Comparison of ENCODE assay signal across 18 cellular contexts in genomic region chr19:53112286-53112685, GRCh38. TPM values are rescaled to one million over a fixed set of nuclear protein-coding genes. Genes with fewer than 3 reads are reported as not detected.
DNase-seq lines count a peak whose midpoint lies in the region; ATAC-seq and TF ChIP-seq lines count a peak whose summit lies in the region.
"Had no signal": no experiment of that assay in that cellular context is flagged by ENCODE, and none has a peak within 500 bp of the region (broad histone marks: within the 10 kb centered on the region; RNA-seq: fewer than 3 reads in every experiment).

No MANE protein-coding gene starts in this region.

- H3K4me1 ChIP-seq in PC-3 (ENCODE audit: insufficient read depth, low read length) = no peaks in the 10 kb centered on the region
- no peaks in the 10 kb centered on the region for H3K4me1 ChIP-seq in trophoblast cell (ENCODE audit: control insufficient read depth in 1 of 2, insufficient read depth in 2 of 2, low read length in 2 of 2)
- H3K4me1 ChIP-seq: A549, Peyer's patch had no signal

- no peak overlapping the region for H2BK5ac ChIP-seq in trophoblast cell (ENCODE audit: low read depth, low read length, poor library complexity)

- peaks cover 34% of the 10 kb centered on the region for H3K9me3 ChIP-seq in PC-3 (ENCODE audit: low read length)
- no peaks in the 10 kb centered on the region for H3K9me3 ChIP-seq in trophoblast cell (ENCODE audit: insufficient read depth, low read depth, low read length)

- intact Hi-C loops in PC-3 (cut with micrococcal nuclease) = no loop called here

- TF ChIP-seq CTCF in PC-3 (conservative IDR thresholded peaks at IDR 0.05; ENCODE audit: low read depth, low read length) = no peak

- no peaks in the 10 kb centered on the region for H3K27me3 ChIP-seq in PC-3 (ENCODE audit: low read length)
- H3K27me3 ChIP-seq in trophoblast cell (ENCODE audit: insufficient read depth, low read length) = no peaks in the 10 kb centered on the region
- H3K27me3 ChIP-seq: Peyer's patch had no signal

- H3K23ac ChIP-seq in trophoblast cell (ENCODE audit: low read length) = peak overlapping the region; percentile 44

- no peak overlapping the region for H4K91ac ChIP-seq in trophoblast cell (ENCODE audit: low read depth, low read length)

- no peak overlapping the region for H4K8ac ChIP-seq in trophoblast cell (ENCODE audit: low read depth, low read length)

- H2BK12ac ChIP-seq in trophoblast cell (ENCODE audit: low read length) = no peak overlapping the region

- peaks cover 53 to 67% of the 10 kb centered on the region in 2 donors for H3K9me3 Mint-ChIP-seq in stimulated activated naive CD8-positive, alpha-beta T cell treated with anti-CD3 and anti-CD28 coated beads, Interleukin-15, amount 100 ng/mL, for 72 hours

- H3K27ac ChIP-seq in PC-3 (ENCODE audit: low read length) (no peak overlapping the region), trophoblast cell (ENCODE audit: low read depth, low read length) (no peak overlapping the region)
- H3K27ac ChIP-seq: A549, Peyer's patch had no signal

- H3K9ac ChIP-seq in PC-3 (ENCODE audit: low read length) (no peak overlapping the region), trophoblast cell (ENCODE audit: low read length) (no peak overlapping the region)

- H3K4me3 Mint-ChIP-seq in stimulated activated naive CD8-positive, alpha-beta T cell treated with anti-CD3 and anti-CD28 coated beads, Interleukin-15, amount 100 ng/mL, for 72 hours = no peak overlapping the region
- H3K4me3 Mint-ChIP-seq: CD4-positive, CD25-positive, alpha-beta regulatory T cell had no signal

- no peaks in the 10 kb centered on the region for H3F3A ChIP-seq in PC-3 (ENCODE audit: low read length, unreplicated experiment)

- no peaks in the 10 kb centered on the region for H3K27me3 Mint-ChIP-seq in stimulated activated naive CD8-positive, alpha-beta T cell treated with anti-CD3 and anti-CD28 coated beads, Interleukin-15, amount 100 ng/mL, for 72 hours
- H3K27me3 Mint-ChIP-seq: CD4-positive, CD25-positive, alpha-beta regulatory T cell had no signal

- H3K36me3 ChIP-seq in PC-3 (ENCODE audit: low read depth, low read length) = peaks cover 20% of the 10 kb centered on the region
- peaks cover 16 to 30% of the 10 kb centered on the region in 2 experiments for H3K36me3 ChIP-seq in trophoblast cell (ENCODE audit: control insufficient read depth in 1 of 2, insufficient read depth in 2 of 2, low read length in 2 of 2)

- H3K4me2 ChIP-seq in PC-3 (ENCODE audit: low read length) (no peak overlapping the region), trophoblast cell (ENCODE audit: low read length) (no peak overlapping the region)
- H3K4me2 ChIP-seq: A549 had no signal

- DNase-seq in COLO829 (ENCODE audit: low spot score) (peak; percentile 11), PC-3 (peak; percentile 31), dermis blood vessel endothelial cell (peak; percentile 14), trophoblast cell (no peak), MV-4-11 (lab: John Stamatoyannopoulos, UW) (no peak), NCI-H2029 treated with DMSO at 0.1 percent for 48 hours (lab: John Stamatoyannopoulos, UW) (no peak), medulla oblongata (ENCODE audit: extremely low spot score) (no peak)
- no peak for DNase-seq in stimulated activated naive CD8-positive, alpha-beta T cell treated with anti-CD3 and anti-CD28 coated beads, Interleukin-15, amount 100 ng/mL, for 72 hours
- DNase-seq: CD4-positive, CD25-positive, alpha-beta regulatory T cell; DMS79; GDM1; GOT3; NCI-H1417; NCI-H1930; NCI-H510A; Peyer's patch; SHP77 treated with DMSO at 0.1 percent for 48 hours had no signal

- no peaks in the 10 kb centered on the region for H4K20me1 ChIP-seq in PC-3 (ENCODE audit: low read length)

- POLR2A ChIA-PET in PC-3 (lab: Charles Lee; ENCODE audit: unreplicated experiment) = no interaction called here

- no peak overlapping the region for H3K4ac ChIP-seq in trophoblast cell (ENCODE audit: low read depth, low read length)

- no peaks in the 10 kb centered on the region for H3K9me2 ChIP-seq in PC-3 (replicated peaks; ENCODE audit: low read length)

- no peaks in the 10 kb centered on the region for H3K4me1 Mint-ChIP-seq in stimulated activated naive CD8-positive, alpha-beta T cell treated with anti-CD3 and anti-CD28 coated beads, Interleukin-15, amount 100 ng/mL, for 72 hours
- H3K4me1 Mint-ChIP-seq: CD4-positive, CD25-positive, alpha-beta regulatory T cell had no signal

- H3K79me2 ChIP-seq in PC-3 (ENCODE audit: low read length) (no peaks in the 10 kb centered on the region), trophoblast cell (ENCODE audit: control insufficient read depth, insufficient read depth, low read length, poor library complexity) (no peaks in the 10 kb centered on the region)

- no peaks in the 10 kb centered on the region for H3K79me1 ChIP-seq in trophoblast cell (ENCODE audit: low read length)

- no peak; the same call in 1 of the 2 replicates for ATAC-seq in PC-3
- no peak for ATAC-seq in stimulated activated naive CD8-positive, alpha-beta T cell treated with anti-CD3 and anti-CD28 coated beads, Interleukin-15, amount 100 ng/mL, for 72 hours
- ATAC-seq: A549 had no signal

- no peak overlapping the region for H3K18ac ChIP-seq in trophoblast cell (ENCODE audit: low read length)

- no CpG with 5 or more reads among the region's 2 CpGs for WGBS in trophoblast cell (ENCODE audit: extremely low coverage, insufficient coverage, insufficient read length)

- no peak overlapping the region for H4K12ac ChIP-seq in trophoblast cell (ENCODE audit: low read depth, low read length)

- H2AK5ac ChIP-seq in trophoblast cell (ENCODE audit: low read length) = no peak overlapping the region

- H3K14ac ChIP-seq in trophoblast cell (ENCODE audit: low read length) = no peak overlapping the region

- CTCF ChIA-PET in PC-3 (lab: Charles Lee) = no interaction called here

- H2AFZ ChIP-seq in PC-3 (ENCODE audit: low read length) = no peak overlapping the region
- no peak overlapping the region for H2AFZ ChIP-seq in trophoblast cell (ENCODE audit: insufficient read depth, low read length, poor library complexity)

- BruUV-seq in PC-3 (replicated peaks; lab: Mats Ljungman, UMichigan) = no TSS peak

- H3K4me3 ChIP-seq in PC-3 (ENCODE audit: low read length) = no peak overlapping the region
- H3K4me3 ChIP-seq in trophoblast cell (ENCODE audit: low read depth, low read length) = no peak overlapping the region
- H3K4me3 ChIP-seq: A549, Peyer's patch had no signal

- H3K27ac Mint-ChIP-seq in stimulated activated naive CD8-positive, alpha-beta T cell treated with anti-CD3 and anti-CD28 coated beads, Interleukin-15, amount 100 ng/mL, for 72 hours = no peak overlapping the region
- H3K27ac Mint-ChIP-seq: CD4-positive, CD25-positive, alpha-beta regulatory T cell had no signal

- H2BK120ac ChIP-seq in trophoblast cell (ENCODE audit: insufficient read depth, low read length, poor library complexity) = no peak overlapping the region

RNA-seq across cellular contexts. Expression of gene ZNF160, which starts 9.1 kb away (rescaled TPM):
- total RNA-seq in PC-3 (2014; rRNA removed) = 22.3 and 25.1 TPM in 2 replicates
- 25.5 and 29.3 TPM in 2 replicates for total RNA-seq in dermis blood vessel endothelial cell
- 26.8 and 27.6 TPM in 2 replicates for polyA plus RNA-seq in trophoblast cell (2013)

RNA-seq across cellular contexts. Expression of gene ZNF415, which starts 20.4 kb away (rescaled TPM):
- 1.3 and 5.2 TPM in 2 replicates for total RNA-seq in PC-3 (2014; rRNA removed)
- total RNA-seq in dermis blood vessel endothelial cell = 1.6 and 1.9 TPM in 2 replicates
- 14.2 and 16.3 TPM in 2 replicates for polyA plus RNA-seq in trophoblast cell (2013)
- polyA plus RNA-seq: A549 had no signal

RNA-seq across cellular contexts. Expression of gene ZNF347, which starts 46.6 kb away (rescaled TPM):
- 8.5 and 9.1 TPM in 2 replicates for total RNA-seq in PC-3 (2014; rRNA removed)
- 7.5 and 8.3 TPM in 2 replicates for total RNA-seq in dermis blood vessel endothelial cell
- 6.7 and 7.0 TPM in 2 replicates for polyA plus RNA-seq in trophoblast cell (2013)
- polyA plus RNA-seq: A549 had no signal

Comparison
In these comparisons a context has a peak if more than half of its experiments do, and no peak if none do; other contexts are left out.
1. DNase-seq: peak in COLO829 (single experiment), PC-3 (single experiment) and dermis blood vessel endothelial cell (single experiment); none in trophoblast cell (0 of 2), MV-4-11 (single experiment), stimulated activated naive CD8-positive, alpha-beta T cell treated with anti-CD3 and anti-CD28 coated beads, Interleukin-15, amount 100 ng/mL, for 72 hours (0 of 2), NCI-H2029 treated with DMSO at 0.1 percent for 48 hours (single experiment) and medulla oblongata (single experiment).